ENCODE assay signal across 21 cellular contexts in genomic region chr21:44093761-44094160, GRCh38. TPM values are rescaled to one million over a fixed set of nuclear protein-coding genes. Genes with fewer than 3 reads are reported as not detected.
DNase-seq lines count a peak whose midpoint lies in the region; ATAC-seq and TF ChIP-seq lines count a peak whose summit lies in the region.
"Had no signal": no experiment of that assay in that cellular context is flagged by ENCODE, and none has a peak within 500 bp of the region (broad histone marks: within the 10 kb centered on the region; RNA-seq: fewer than 3 reads in every experiment).

No MANE protein-coding gene starts in this region.

- intact Hi-C loops in activated CD4-positive, alpha-beta memory T cell treated with anti-CD3 and anti-CD28 coated beads for 36 hours (cut with micrococcal nuclease), result no loop called here
- intact Hi-C loops in OCI-LY7 (cut with micrococcal nuclease; ENCODE audit: unreplicated experiment), result no loop called here

- no peaks in the 10 kb centered on the region for H3K9me2 ChIP-seq in OCI-LY7 (ENCODE audit: insufficient read depth, low read length)

- peak overlapping the region; percentile 33 for H3K27ac Mint-ChIP-seq in activated CD4-positive, alpha-beta memory T cell treated with anti-CD3 and anti-CD28 coated beads, Interleukin-2, amount 10 ng/mL, durations not matched to agents 7 days and 5 days
- no peak overlapping the region for H3K27ac Mint-ChIP-seq in activated CD4-positive, alpha-beta memory T cell treated with anti-CD3 and anti-CD28 coated beads for 36 hours
- H3K27ac Mint-ChIP-seq in naive thymus-derived CD8-positive, alpha-beta T cell, result peak overlapping the region in 9 of 10 donors; percentile 43 to 82 (median 59)
- H3K27ac Mint-ChIP-seq: CD14-positive monocyte had no signal

- H4K20me1 ChIP-seq in OCI-LY7 (ENCODE audit: insufficient read depth, low read length), result no peaks in the 10 kb centered on the region

- POLR2A ChIA-PET in activated CD4-positive, alpha-beta memory T cell treated with anti-CD3 and anti-CD28 coated beads, Interleukin-2, amount 10 ng/mL, durations not matched to agents 7 days and 5 days (lab: Charles Lee), result interaction anchor here (1.1 kb wide), 1 partner anchor 9 kb away, joined by 6 read pairs; no protein-coding TSS in a partner anchor
- POLR2A ChIA-PET in activated CD4-positive, alpha-beta memory T cell treated with anti-CD3 and anti-CD28 coated beads for 36 hours (lab: Charles Lee), result interaction anchor here (1.1 kb wide), 1 partner anchor 10 kb away, joined by 3 read pairs; no protein-coding TSS in a partner anchor
- POLR2A ChIA-PET in naive thymus-derived CD8-positive, alpha-beta T cell (lab: Charles Lee), result interaction anchor here (0.6 to 2.7 kb wide), 4 partner anchors 8 to 80 kb away, joined by 3 to 10 read pairs (median 4); no protein-coding TSS in a partner anchor
- POLR2A ChIA-PET in OCI-LY7 (lab: Charles Lee), result interaction anchor here (1.0 to 2.2 kb wide), 3 partner anchors 9 to 76 kb away, joined by 3 to 9 read pairs (median 4); no protein-coding TSS in a partner anchor

- peaks cover 46% of the 10 kb centered on the region for H3K36me3 Mint-ChIP-seq in activated CD4-positive, alpha-beta memory T cell treated with anti-CD3 and anti-CD28 coated beads, Interleukin-2, amount 10 ng/mL, durations not matched to agents 7 days and 5 days (ENCODE audit: low read depth)
- peaks cover 36% of the 10 kb centered on the region for H3K36me3 Mint-ChIP-seq in activated CD4-positive, alpha-beta memory T cell treated with anti-CD3 and anti-CD28 coated beads for 36 hours
- peaks cover 5 to 52% (median 17%) of the 10 kb centered on the region in 3 donors for H3K36me3 Mint-ChIP-seq in naive thymus-derived CD8-positive, alpha-beta T cell

- TF ChIP-seq CTCF in OCI-LY7 (conservative IDR thresholded peaks at IDR 0.05; ENCODE audit: low read length), result no peak

- ATAC-seq in naive thymus-derived CD8-positive, alpha-beta T cell, result no peak
- ATAC-seq: K562, PC-3, SK-N-SH treated with all-trans-retinoic acid at 6 μM for 48 hours had no signal

- no peaks in the 10 kb centered on the region for H3K79me2 ChIP-seq in OCI-LY7 (ENCODE audit: insufficient read depth, low read depth, low read length)

- no peak overlapping the region for H3K4me2 ChIP-seq in OCI-LY7 (ENCODE audit: low read length)
- H3K4me2 ChIP-seq: smooth muscle cell had no signal

- peaks cover 52% of the 10 kb centered on the region for H3K36me3 ChIP-seq in OCI-LY7 (ENCODE audit: insufficient read depth, low read length)
- H3K36me3 ChIP-seq: uterus had no signal

- H2AFZ ChIP-seq in OCI-LY7 (ENCODE audit: low read length), result no peak overlapping the region

- H3K27ac ChIP-seq in angular gyrus (ENCODE audit: low read depth, low read length) (peak overlapping the region; percentile 87), temporal lobe (ENCODE audit: low read depth, low read length) (peak overlapping the region; percentile 54), OCI-LY7 (ENCODE audit: low read depth, low read length, poor library complexity, severe bottlenecking) (no peak overlapping the region)
- H3K27ac ChIP-seq: ascending aorta, HL-60, uterus had no signal

- H3K4me1 ChIP-seq in OCI-LY7 (ENCODE audit: insufficient read depth, low read length, poor library complexity, severe bottlenecking), result peaks cover 26% of the 10 kb centered on the region
- H3K4me1 ChIP-seq: ascending aorta, uterus had no signal

- no peak for DNase-seq in activated CD4-positive, alpha-beta memory T cell treated with anti-CD3 and anti-CD28 coated beads, Interleukin-2, amount 10 ng/mL, durations not matched to agents 7 days and 5 days
- DNase-seq in activated CD4-positive, alpha-beta memory T cell treated with anti-CD3 and anti-CD28 coated beads for 36 hours, result no peak
- DNase-seq in naive thymus-derived CD8-positive, alpha-beta T cell, result no peak
- DNase-seq in NCI-H345 treated with DMSO at 0.1 percent for 48 hours (lab: John Stamatoyannopoulos, UW; ENCODE audit: unreplicated experiment) (no peak), RPMI8226 (no peak), OCI-LY7 (ENCODE audit: low spot score) (no peak)
- DNase-seq: activated effector memory CD4-positive, alpha-beta T cell treated with anti-CD3 and anti-CD28 coated beads, Interleukin-2, amount 50 U/mL, for 16 hours; DMS79 treated with DMSO at 0.1 percent for 48 hours; foreskin fibroblast; NCI-H2029 treated with DMSO at 0.1 percent for 48 hours; NCI-H526; PC-3; uterus had no signal

- H3K27me3 Mint-ChIP-seq in activated CD4-positive, alpha-beta memory T cell treated with anti-CD3 and anti-CD28 coated beads, Interleukin-2, amount 10 ng/mL, durations not matched to agents 7 days and 5 days, result no peaks in the 10 kb centered on the region
- H3K27me3 Mint-ChIP-seq in activated CD4-positive, alpha-beta memory T cell treated with anti-CD3 and anti-CD28 coated beads for 36 hours, result no peaks in the 10 kb centered on the region
- no peaks in the 10 kb centered on the region for H3K27me3 Mint-ChIP-seq in naive thymus-derived CD8-positive, alpha-beta T cell

- BruUV-seq in OCI-LY7 (replicated peaks; lab: Mats Ljungman, UMichigan), result no TSS peak

- no peak overlapping the region for H3K4me3 ChIP-seq in OCI-LY7 (ENCODE audit: low read depth, low read length, poor library complexity, severe bottlenecking)
- H3K4me3 ChIP-seq: ascending aorta, K562, smooth muscle cell, uterus had no signal

- no peaks in the 10 kb centered on the region for H3K9me3 ChIP-seq in OCI-LY7 (ENCODE audit: low read length)
- H3K9me3 ChIP-seq: ascending aorta, uterus had no signal

- CTCF ChIA-PET in activated CD4-positive, alpha-beta memory T cell treated with anti-CD3 and anti-CD28 coated beads, Interleukin-2, amount 10 ng/mL, durations not matched to agents 7 days and 5 days (lab: Charles Lee), result interaction anchor here (1.0 to 1.2 kb wide), 3 partner anchors 9 to 204 kb away, joined by 3 to 5 read pairs (median 3); no protein-coding TSS in a partner anchor
- CTCF ChIA-PET in activated CD4-positive, alpha-beta memory T cell treated with anti-CD3 and anti-CD28 coated beads for 36 hours (lab: Charles Lee), result interaction anchor here (1.0 kb wide), 1 partner anchor 9 kb away, joined by 3 read pairs; no protein-coding TSS in a partner anchor
- CTCF ChIA-PET in OCI-LY7 (lab: Charles Lee; ENCODE audit: unreplicated experiment), result no interaction called here

- no peaks in the 10 kb centered on the region for H3K9me3 Mint-ChIP-seq in activated CD4-positive, alpha-beta memory T cell treated with anti-CD3 and anti-CD28 coated beads, Interleukin-2, amount 10 ng/mL, durations not matched to agents 7 days and 5 days
- H3K9me3 Mint-ChIP-seq in activated CD4-positive, alpha-beta memory T cell treated with anti-CD3 and anti-CD28 coated beads for 36 hours, result no peaks in the 10 kb centered on the region
- no peaks in the 10 kb centered on the region for H3K9me3 Mint-ChIP-seq in naive thymus-derived CD8-positive, alpha-beta T cell
- H3K9me3 Mint-ChIP-seq: CD14-positive monocyte had no signal

- H3K4me1 Mint-ChIP-seq in activated CD4-positive, alpha-beta memory T cell treated with anti-CD3 and anti-CD28 coated beads, Interleukin-2, amount 10 ng/mL, durations not matched to agents 7 days and 5 days, result peaks cover 28% of the 10 kb centered on the region
- peaks cover 24% of the 10 kb centered on the region for H3K4me1 Mint-ChIP-seq in activated CD4-positive, alpha-beta memory T cell treated with anti-CD3 and anti-CD28 coated beads for 36 hours (ENCODE audit: low read depth)
- H3K4me1 Mint-ChIP-seq in naive thymus-derived CD8-positive, alpha-beta T cell, result peaks cover 17 to 38% (median 27%) of the 10 kb centered on the region in 4 donors

- no peak overlapping the region for H3K4me3 Mint-ChIP-seq in activated CD4-positive, alpha-beta memory T cell treated with anti-CD3 and anti-CD28 coated beads, Interleukin-2, amount 10 ng/mL, durations not matched to agents 7 days and 5 days
- no peak overlapping the region for H3K4me3 Mint-ChIP-seq in activated CD4-positive, alpha-beta memory T cell treated with anti-CD3 and anti-CD28 coated beads for 36 hours
- H3K4me3 Mint-ChIP-seq in naive thymus-derived CD8-positive, alpha-beta T cell, result no peak overlapping the region
- H3K4me3 Mint-ChIP-seq: CD14-positive monocyte had no signal

RNA-seq across cellular contexts. Expression of gene PWP2, which starts 13.4 kb away (rescaled TPM):
- total RNA-seq in activated CD4-positive, alpha-beta memory T cell treated with anti-CD3 and anti-CD28 coated beads, Interleukin-2, amount 10 ng/mL, durations not matched to agents 7 days and 5 days, result 10 to 100 TPM; 18.6 to 22.5 TPM
- total RNA-seq in activated CD4-positive, alpha-beta memory T cell treated with anti-CD3 and anti-CD28 coated beads for 36 hours, result 10 to 100 TPM; 38.5 to 39.8 TPM
- total RNA-seq in naive thymus-derived CD8-positive, alpha-beta T cell, result 10 to 100 TPM in 1 of 2 experiments, 1 to 10 TPM in 1; 9.0 to 12.4 TPM
- 10 to 100 TPM in 1 of 3 donors, 1 to 10 TPM in 2; 6.2 to 12.6 (median 6.3) TPM for polyA plus RNA-seq in naive thymus-derived CD8-positive, alpha-beta T cell
- total RNA-seq in temporal lobe (9.6 TPM), OCI-LY7 (2022) (8.4 and 11.5 TPM in 2 replicates)
- 2.5 and 8.2 TPM in 2 replicates for total RNA-seq in OCI-LY7 (2014; rRNA removed; shearing (Covaris generic))

RNA-seq across cellular contexts. Expression of gene GATD3, which starts 39.7 kb away (rescaled TPM):
- 10 to 100 TPM; 48.9 to 49.5 TPM for total RNA-seq in activated CD4-positive, alpha-beta memory T cell treated with anti-CD3 and anti-CD28 coated beads, Interleukin-2, amount 10 ng/mL, durations not matched to agents 7 days and 5 days
- total RNA-seq in activated CD4-positive, alpha-beta memory T cell treated with anti-CD3 and anti-CD28 coated beads for 36 hours, result 10 to 100 TPM; 40.1 to 44.9 TPM
- 10 to 100 TPM; 15.2 to 18.9 TPM for total RNA-seq in naive thymus-derived CD8-positive, alpha-beta T cell
- 10 to 100 TPM; 44.3 to 51.8 (median 51.5) TPM for polyA plus RNA-seq in naive thymus-derived CD8-positive, alpha-beta T cell
- total RNA-seq in temporal lobe, result 20.7 TPM
- total RNA-seq in OCI-LY7 (2014; rRNA removed; shearing (Covaris generic)), result 6.6 TPM in 2 replicates
- 24.1 and 28.1 TPM in 2 replicates for total RNA-seq in OCI-LY7 (2022)
- total RNA-seq: ascending aorta had no signal
